ENCODE assay signal across 14 cellular contexts in genomic region chr12:92560713-92561542, GRCh38.
DNase-seq lines count a peak whose midpoint lies in the region; ATAC-seq and TF ChIP-seq lines count a peak whose summit lies in the region.
"Had no signal": no experiment of that assay in that cellular context is flagged by ENCODE, and none has a peak within 500 bp of the region (broad histone marks: within the 10 kb centered on the region; RNA-seq: fewer than 3 reads in every experiment).

No MANE protein-coding gene starts in this region.

- peak overlapping the region; percentile 81 for H3K27ac Mint-ChIP-seq in stimulated activated naive CD8-positive, alpha-beta T cell treated with anti-CD3 and anti-CD28 coated beads, Interleukin-15, Interleukin-2, amounts not matched to agents 100 ng/mL and 50 ng/mL, for 24 hours
- H3K27ac Mint-ChIP-seq in stimulated activated naive CD8-positive, alpha-beta T cell treated with anti-CD3 and anti-CD28 coated beads, Interleukin-15, amount 100 ng/mL, for 72 hours: no peak overlapping the region
- H3K27ac Mint-ChIP-seq: activated T-helper 2 cell treated with anti-CD3 and anti-CD28 coated beads, Interferon-gamma antibody, Interleukin-2, Interleukin-4, amounts not matched to agents 10 μg/mL and 5 μg/mL and 100 μg/mL, durations not matched to agents 14 hours and 24 hours and 36 hours had no signal

- H3K9ac ChIP-seq in parathyroid adenoma: no peak overlapping the region

- no peak for TF ChIP-seq POLR2A in breast epithelium (IDR thresholded peaks at IDR 0.05)
- no peak for TF ChIP-seq POLR2A in vagina (IDR thresholded peaks at IDR 0.05)

- H2AFZ ChIP-seq in parathyroid adenoma: peak overlapping the region; percentile 23

- H3K36me3 ChIP-seq in breast epithelium (no peaks in the 10 kb centered on the region), parathyroid adenoma (ENCODE audit: control insufficient read depth, insufficient read depth, low read length) (no peaks in the 10 kb centered on the region), vagina (no peaks in the 10 kb centered on the region)
- H3K36me3 ChIP-seq: HAP-1, lower lobe of right lung had no signal

- peaks cover 37% of the 10 kb centered on the region for H3K9me3 Mint-ChIP-seq in stimulated activated naive CD8-positive, alpha-beta T cell treated with anti-CD3 and anti-CD28 coated beads, Interleukin-15, Interleukin-2, amounts not matched to agents 100 ng/mL and 50 ng/mL, for 24 hours
- peaks cover 14 to 15% of the 10 kb centered on the region in 2 donors for H3K9me3 Mint-ChIP-seq in stimulated activated naive CD8-positive, alpha-beta T cell treated with anti-CD3 and anti-CD28 coated beads, Interleukin-15, amount 100 ng/mL, for 72 hours

- peaks cover 55% of the 10 kb centered on the region for H3K4me1 Mint-ChIP-seq in stimulated activated naive CD8-positive, alpha-beta T cell treated with anti-CD3 and anti-CD28 coated beads, Interleukin-15, Interleukin-2, amounts not matched to agents 100 ng/mL and 50 ng/mL, for 24 hours (ENCODE audit: low read depth)
- peaks cover 58% of the 10 kb centered on the region for H3K4me1 Mint-ChIP-seq in stimulated activated naive CD8-positive, alpha-beta T cell treated with anti-CD3 and anti-CD28 coated beads, Interleukin-15, amount 100 ng/mL, for 72 hours

- DNase-seq in stimulated activated naive CD8-positive, alpha-beta T cell treated with anti-CD3 and anti-CD28 coated beads, Interleukin-15, amount 100 ng/mL, for 72 hours: no peak
- DNase-seq in breast epithelium (ENCODE audit: low spot score in 2 of 2) (no peak), vagina (ENCODE audit: extremely low spot score in 2 of 2) (no peak), activated gamma-delta T cell treated with Interleukin-2 at 50 U/mL for 16 hours (no peak), NCI-H82 (lab: John Stamatoyannopoulos, UW) (no peak), mesenteric fat pad (ENCODE audit: low spot score) (no peak)
- DNase-seq: activated CD4-positive, CD25-positive, alpha-beta regulatory T cell; AML-193; lower lobe of right lung had no signal

- no peaks in the 10 kb centered on the region for H3K27me3 Mint-ChIP-seq in stimulated activated naive CD8-positive, alpha-beta T cell treated with anti-CD3 and anti-CD28 coated beads, Interleukin-15, Interleukin-2, amounts not matched to agents 100 ng/mL and 50 ng/mL, for 24 hours
- no peaks in the 10 kb centered on the region for H3K27me3 Mint-ChIP-seq in stimulated activated naive CD8-positive, alpha-beta T cell treated with anti-CD3 and anti-CD28 coated beads, Interleukin-15, amount 100 ng/mL, for 72 hours

- no peaks in the 10 kb centered on the region for H3K79me2 ChIP-seq in parathyroid adenoma

- H3K4me1 ChIP-seq in breast epithelium (peaks cover 0 to 5% of the 10 kb centered on the region in 2 donors), parathyroid adenoma (peaks cover 53% of the 10 kb centered on the region), vagina (peaks cover 22% of the 10 kb centered on the region)
- H3K4me1 ChIP-seq: HAP-1 had no signal

- H3K4me2 ChIP-seq in parathyroid adenoma (ENCODE audit: low read length): no peak overlapping the region

- intact Hi-C loops in breast epithelium (cut with DNase I; ENCODE audit: low total_unique reads): no loop called here
- intact Hi-C loops in vagina (cut with DNase I): loop anchor here (10.0 kb wide), 2 partner anchors 416 to 746 kb away; partner anchors contain the start of gene BTG1

- H3K4me3 Mint-ChIP-seq in stimulated activated naive CD8-positive, alpha-beta T cell treated with anti-CD3 and anti-CD28 coated beads, Interleukin-15, Interleukin-2, amounts not matched to agents 100 ng/mL and 50 ng/mL, for 24 hours: no peak overlapping the region
- H3K4me3 Mint-ChIP-seq in stimulated activated naive CD8-positive, alpha-beta T cell treated with anti-CD3 and anti-CD28 coated beads, Interleukin-15, amount 100 ng/mL, for 72 hours: no peak overlapping the region

- H3K9me3 ChIP-seq in breast epithelium (no peaks in the 10 kb centered on the region), parathyroid adenoma (ENCODE audit: control insufficient read depth, low read length) (peaks cover 3% of the 10 kb centered on the region), vagina (no peaks in the 10 kb centered on the region)
- H3K9me3 ChIP-seq: HAP-1, lower lobe of right lung had no signal

- no peak overlapping the region for H3K4me3 ChIP-seq in breast epithelium
- no peak overlapping the region for H3K4me3 ChIP-seq in parathyroid adenoma (ENCODE audit: low read depth, low read length)
- no peak overlapping the region for H3K4me3 ChIP-seq in vagina
- H3K4me3 ChIP-seq: HAP-1, lower lobe of right lung had no signal

- peaks cover 34% of the 10 kb centered on the region for H3K36me3 Mint-ChIP-seq in stimulated activated naive CD8-positive, alpha-beta T cell treated with anti-CD3 and anti-CD28 coated beads, Interleukin-15, Interleukin-2, amounts not matched to agents 100 ng/mL and 50 ng/mL, for 24 hours (ENCODE audit: low read depth)

- H3K27me3 ChIP-seq in breast epithelium: no peaks in the 10 kb centered on the region
- H3K27me3 ChIP-seq in parathyroid adenoma (ENCODE audit: control insufficient read depth, insufficient read depth, low read length): no peaks in the 10 kb centered on the region
- no peaks in the 10 kb centered on the region for H3K27me3 ChIP-seq in vagina

- no peak for ATAC-seq in stimulated activated naive CD8-positive, alpha-beta T cell treated with anti-CD3 and anti-CD28 coated beads, Interleukin-15, amount 100 ng/mL, for 72 hours

- TF ChIP-seq CTCF in breast epithelium (IDR thresholded peaks at IDR 0.05) (no peak), parathyroid adenoma (IDR thresholded peaks at IDR 0.05) (no peak), vagina (IDR thresholded peaks at IDR 0.05) (no peak)

- H3K27ac ChIP-seq in breast epithelium (peak overlapping the region; percentile 70 to 73), parathyroid adenoma (peak overlapping the region; percentile 89), vagina (peak overlapping the region; percentile 63)
- H3K27ac ChIP-seq: HL-60, lower lobe of right lung had no signal
